9 cellular contexts compared by ENCODE assay signal in the genomic region with DNA sequence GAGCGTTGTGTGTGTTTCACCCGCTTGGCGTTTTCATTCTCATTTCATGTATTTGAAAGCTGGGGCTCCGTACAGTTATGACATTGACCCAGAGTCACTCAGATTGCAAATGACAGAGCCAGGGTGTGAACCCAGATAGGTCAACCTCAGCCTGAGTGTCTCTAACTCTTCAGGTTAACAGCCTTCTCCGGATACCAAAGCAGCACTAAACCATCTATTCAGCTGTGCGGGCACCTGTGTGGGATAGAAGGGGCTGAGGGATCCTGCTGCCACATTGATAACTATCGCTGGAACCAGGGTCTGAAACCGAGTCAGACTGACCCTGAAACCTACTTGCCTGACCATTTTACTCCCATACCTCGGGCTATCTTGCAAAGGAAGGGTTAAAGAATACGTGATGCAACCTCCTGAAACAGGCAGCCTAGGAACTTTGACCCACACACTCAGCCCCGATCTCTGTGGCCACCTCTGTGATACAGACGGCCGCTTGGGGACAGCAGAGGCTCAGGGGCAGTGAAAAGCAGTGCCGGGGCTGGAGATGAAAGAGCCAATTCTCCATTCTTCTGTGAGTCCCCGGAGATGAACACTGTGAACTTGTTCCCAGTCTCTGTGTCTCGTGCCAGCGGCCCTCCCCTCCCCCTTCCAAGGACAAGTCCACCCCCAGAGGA.
A peak's percentile ranks its signal among the peaks of the same experiment; 100 is the strongest.
DNase-seq lines count a peak whose midpoint lies in the region; ATAC-seq, FAIRE-seq and TF ChIP-seq lines count a peak whose summit lies in the region.
"Had no signal": no experiment of that assay in that cellular context is flagged by ENCODE, and none has a peak within 500 bp of the region (broad histone marks: within the 10 kb centered on the region; RNA-seq: fewer than 3 reads in every experiment).

No MANE protein-coding gene starts in this region.

- H3K9me3 ChIP-seq in HepG2 (ENCODE audit: low read length) (no peaks in the 10 kb centered on the region), upper lobe of left lung (no peaks in the 10 kb centered on the region)
- H3K9me3 ChIP-seq: neutrophil had no signal

- no peak for TF ChIP-seq POLR2A in HepG2 (IDR thresholded peaks at IDR 0.05; ENCODE audit: insufficient read depth in 1 of 2, low read depth in 2 of 2, low read length in 2 of 2)
- no peak for TF ChIP-seq POLR2A in upper lobe of left lung (IDR thresholded peaks at IDR 0.05)

- H3K4me3 ChIP-seq in HepG2 (replicated peaks in 1 of 3; ENCODE audit: insufficient read depth in 1 of 3, low read depth in 2 of 3, low read length in 3 of 3) (peak overlapping the region in 1 of 3 experiments; percentile 24; a peak in 2 of 6 replicates), upper lobe of left lung (peak overlapping the region in 1 of 4 donors; percentile 22)

- peaks cover 18% of the 10 kb centered on the region for H3K4me1 ChIP-seq in HepG2 (ENCODE audit: insufficient read depth, low read length)
- H3K4me1 ChIP-seq in upper lobe of left lung, result peaks cover 0 to 8% (median 5%) of the 10 kb centered on the region in 4 donors

- intact Hi-C loops in HepG2 (cut with micrococcal nuclease; ENCODE audit: unreplicated experiment), result loop anchor here (1.0 to 5.0 kb wide), 6 partner anchors 228 to 1746 kb away; no protein-coding TSS in a partner anchor

- no peaks in the 10 kb centered on the region for H3K36me3 ChIP-seq in HepG2 (replicated peaks in 1 of 2; ENCODE audit: control insufficient read depth in 1 of 2, insufficient read depth in 2 of 2, low read length in 2 of 2)
- H3K36me3 ChIP-seq in upper lobe of left lung, result no peaks in the 10 kb centered on the region
- H3K36me3 ChIP-seq: neutrophil had no signal

- no peaks in the 10 kb centered on the region for H3K79me2 ChIP-seq in HepG2 (ENCODE audit: insufficient read depth, low read length)

- TF ChIP-seq EP300 in HepG2 (IDR thresholded peaks at IDR 0.05; ENCODE audit: low read depth in 2 of 2, low read length in 2 of 2), result peak; percentile 79 to 89
- peak; percentile 97 for TF ChIP-seq EP300 in HepG2 (CRISPR knock-in tag; IDR thresholded peaks at IDR 0.05; ENCODE audit: borderline replicate concordance)
- TF ChIP-seq EP300 in upper lobe of left lung (IDR thresholded peaks at IDR 0.05), result no peak

- WGBS in HepG2 (ENCODE audit: low lambda C conversion rate), result 31% methylated on average over 15 of the region's 17 CpGs
- WGBS in upper lobe of left lung, 2 donors, result 42 to 47% methylated on average over 16 to 17 of the region's 17 CpGs

- H3K27me3 ChIP-seq in HepG2 (ENCODE audit: control insufficient read depth in 1 of 2, insufficient read depth in 2 of 2, low read length in 2 of 2), result peaks cover 0 to 12% of the 10 kb centered on the region in 2 experiments; a peak in 4 of 5 replicates
- no peaks in the 10 kb centered on the region for H3K27me3 ChIP-seq in upper lobe of left lung

- H2AFZ ChIP-seq in HepG2 (ENCODE audit: low read length), result peak overlapping the region; percentile 84

- H3K9ac ChIP-seq in HepG2 (ENCODE audit: insufficient read depth, low read depth, low read length), result no peak overlapping the region

- in situ Hi-C loops in HepG2 (cut with HindIII; ENCODE audit: extremely low pct_ligation_motif_present, low pct_unique_long_range_greater_than_20kb), result loop anchor here (5.0 to 25.0 kb wide), 4 partner anchors 226 to 931 kb away; no protein-coding TSS in a partner anchor

- POLR2A ChIA-PET in HepG2 (lab: Yijun Ruan, JAX), result no interaction called here

- ATAC-seq in HepG2, result peak; percentile 100
- ATAC-seq in upper lobe of left lung (ENCODE audit: low FRiP score in 2 of 2), result peak; percentile 84 to 87
- ATAC-seq in GM18909 (IDR thresholded peaks at IDR 0.05; ENCODE audit: poor library complexity, unreplicated experiment), result no peak
- ATAC-seq in GM19035 (IDR thresholded peaks at IDR 0.05; ENCODE audit: unreplicated experiment), result no peak
- ATAC-seq in GM21737 (IDR thresholded peaks at IDR 0.05; ENCODE audit: unreplicated experiment), result no peak

- DNase-seq in NCI-H526 (lab: John Stamatoyannopoulos, UW), result peak; percentile 18 to 70
- DNase-seq in HepG2 (ENCODE audit: low spot score), result peak; percentile 91
- DNase-seq in upper lobe of left lung, result peak in 1 of 2 donors; percentile 82

- no TSS peak for BruUV-seq in HepG2 (replicated peaks; lab: Mats Ljungman, UMichigan)

- H3K27ac ChIP-seq in cingulate gyrus (ENCODE audit: low read depth, low read length) (peak overlapping the region; percentile 99), HepG2 (ENCODE audit: extremely low read length, insufficient read depth, low read length) (peak overlapping the region; percentile 4), upper lobe of left lung (peak overlapping the region in 1 of 4 donors; percentile 38)
- H3K27ac ChIP-seq: neutrophil had no signal

- H3K4me2 ChIP-seq in HepG2 (ENCODE audit: low read depth, low read length), result peak overlapping the region; percentile 70

- TF ChIP-seq RAD21 in HepG2 (CRISPR knock-in tag; IDR thresholded peaks at IDR 0.05), result peak; percentile 99

- no peaks in the 10 kb centered on the region for H4K20me1 ChIP-seq in HepG2 (ENCODE audit: insufficient read depth, low read length)

- CTCF ChIA-PET in HepG2 (lab: Yijun Ruan, JAX; ENCODE audit: low intra/inter-chr PET ratio, low total read pairs), result interaction anchor here (0.7 to 1.1 kb wide), 3 partner anchors 236 to 775 kb away, joined by 3 to 7 read pairs (median 6); no protein-coding TSS in a partner anchor

- peak; percentile 99 for FAIRE-seq in HepG2 (lab: Jason Lieb, UNC)

- TF ChIP-seq CTCF in GM12874 (IDR thresholded peaks at IDR 0.05; ENCODE audit: insufficient read depth, low read depth, low read length) (0 out of 2 replicates have a peak, but pooled peaks have one; percentile 25), HepG2 (CRISPR knock-in tag; IDR thresholded peaks at IDR 0.05) (peak; percentile 99), upper lobe of left lung (IDR thresholded peaks at IDR 0.05) (peak; percentile 63 to 88 (median 72))

TF ChIP-seq in HepG2, 621 proteins besides CTCF, POLR2A, EP300 and RAD21 (continues in another document):
- TF ChIP-seq AKNA (CRISPR knock-in tag; IDR thresholded peaks at IDR 0.05; ENCODE audit: borderline replicate concordance), result no peak

Comparison
In these comparisons a context has a peak if more than half of its experiments do, and no peak if none do; other contexts are left out.
1. CTCF ChIP-seq: peak in every context shown above with its lines; median percentile 99 in HepG2; 72 in upper lobe of left lung; 25 in GM12874.
2. ATAC-seq: peak in HepG2 (single experiment) and upper lobe of left lung (2 of 2); none in GM18909 (single experiment), GM19035 (single experiment) and GM21737 (single experiment).